In the genomic region with DNA sequence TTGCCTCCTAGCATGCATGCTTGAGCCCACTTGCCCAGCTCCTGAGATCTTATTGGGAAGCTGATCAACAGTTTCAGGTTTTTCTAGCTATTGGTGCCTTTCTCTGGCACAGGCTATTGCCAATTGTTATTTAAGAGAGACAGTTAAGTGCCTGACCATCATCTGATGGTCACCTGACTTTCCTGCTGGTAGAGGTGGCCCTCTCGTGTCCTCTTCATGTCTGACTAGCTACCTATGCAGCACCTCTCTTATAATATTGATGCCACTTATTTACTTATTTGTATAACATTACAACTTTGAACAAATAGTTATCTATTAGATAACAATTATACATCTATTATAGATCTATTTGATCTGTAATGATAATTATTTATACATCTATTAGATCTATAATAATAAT, we compare ENCODE assay signal across 15 cellular contexts.
"Had no signal": no experiment of that assay in that cellular context is flagged by ENCODE, and none has a peak within 500 bp of the region (broad histone marks: within the 10 kb centered on the region; RNA-seq: fewer than 3 reads in every experiment).

No MANE protein-coding gene starts in this region.

- DNase-seq: effector CD4-positive, alpha-beta T cell; head of caudate nucleus; left colon; left ventricle myocardium superior; mesendoderm; naive B cell; occipital lobe; pancreas; stimulated activated CD4-positive, alpha-beta T cell treated with anti-CD3 and anti-CD28 coated beads, Interleukin-2, amount 100 ng/mL, for 48 hours; stimulated activated naive CD4-positive, alpha-beta T cell treated with Interleukin-2 at 50 U/mL for 16 hours; trophoblast cell had no signal

- H3K4me3 ChIP-seq: hepatocyte, lung, pancreas, prostate gland, smooth muscle cell had no signal
